Comparison of ENCODE assay signal across 18 cellular contexts in the genomic region with DNA sequence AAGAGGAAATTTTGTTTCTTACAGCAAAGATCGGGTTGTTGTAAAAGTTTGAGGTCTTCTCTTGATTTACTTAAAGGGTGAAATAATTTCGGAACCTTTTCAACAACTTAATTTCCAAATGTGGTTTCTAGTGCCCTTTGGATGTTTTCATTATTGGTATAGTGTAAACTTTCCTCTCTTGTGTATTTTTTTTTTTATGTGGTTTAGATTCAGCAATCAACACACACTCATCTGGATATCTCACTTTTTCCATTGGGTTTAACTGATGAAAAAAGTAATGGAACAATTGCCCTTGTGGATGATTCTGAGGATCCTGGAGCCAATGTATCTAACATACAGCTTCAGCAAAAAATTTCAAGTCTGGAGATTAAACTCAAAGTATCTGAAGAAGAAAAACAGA.
DNase-seq lines count a peak whose midpoint lies in the region; ATAC-seq and TF ChIP-seq lines count a peak whose summit lies in the region.
"Had no signal": no experiment of that assay in that cellular context is flagged by ENCODE, and none has a peak within 500 bp of the region (broad histone marks: within the 10 kb centered on the region; RNA-seq: fewer than 3 reads in every experiment).

No MANE protein-coding gene starts in this region.

- no TSS peak for BruUV-seq in OCI-LY7 (replicated peaks; lab: Mats Ljungman, UMichigan)

- peaks cover 30% of the 10 kb centered on the region for H3K36me3 Mint-ChIP-seq in activated CD4-positive, alpha-beta T cell treated with anti-CD3 and anti-CD28 coated beads for 36 hours (ENCODE audit: low read depth)
- H3K36me3 Mint-ChIP-seq in activated naive CD4-positive, alpha-beta T cell treated with anti-CD3 and anti-CD28 coated beads, Interleukin-2, amount 50 U/mL, for 24 hours = peaks cover 46% of the 10 kb centered on the region
- peaks cover 47% of the 10 kb centered on the region for H3K36me3 Mint-ChIP-seq in activated naive CD8-positive, alpha-beta T cell treated with anti-CD3 and anti-CD28 coated beads for 36 hours
- peaks cover 34% of the 10 kb centered on the region for H3K36me3 Mint-ChIP-seq in progenitor cell of endocrine pancreas (ENCODE audit: insufficient read depth)

- no peak overlapping the region for H2AFZ ChIP-seq in OCI-LY7 (ENCODE audit: low read length)

- peaks cover 11% of the 10 kb centered on the region for H3K4me1 Mint-ChIP-seq in activated CD4-positive, alpha-beta T cell treated with anti-CD3 and anti-CD28 coated beads for 36 hours
- H3K4me1 Mint-ChIP-seq in activated naive CD4-positive, alpha-beta T cell treated with anti-CD3 and anti-CD28 coated beads, Interleukin-2, amount 50 U/mL, for 24 hours = peaks cover 6% of the 10 kb centered on the region
- H3K4me1 Mint-ChIP-seq in activated naive CD8-positive, alpha-beta T cell treated with anti-CD3 and anti-CD28 coated beads for 36 hours = peaks cover 16% of the 10 kb centered on the region
- H3K4me1 Mint-ChIP-seq in progenitor cell of endocrine pancreas (ENCODE audit: low read depth) = peaks cover 12% of the 10 kb centered on the region
- H3K4me1 Mint-ChIP-seq: CD14-positive monocyte had no signal

- no peak overlapping the region for H3K4me3 ChIP-seq in OCI-LY7 (ENCODE audit: low read depth, low read length, poor library complexity, severe bottlenecking)
- H3K4me3 ChIP-seq: BLaER1, GM12878, HAP-1 had no signal

- H3K4me3 Mint-ChIP-seq in activated CD4-positive, alpha-beta T cell treated with anti-CD3 and anti-CD28 coated beads for 36 hours = no peak overlapping the region
- no peak overlapping the region for H3K4me3 Mint-ChIP-seq in activated naive CD4-positive, alpha-beta T cell treated with anti-CD3 and anti-CD28 coated beads, Interleukin-2, amount 50 U/mL, for 24 hours
- H3K4me3 Mint-ChIP-seq in activated naive CD8-positive, alpha-beta T cell treated with anti-CD3 and anti-CD28 coated beads for 36 hours = no peak overlapping the region
- H3K4me3 Mint-ChIP-seq in progenitor cell of endocrine pancreas (ENCODE audit: low read depth) = no peak overlapping the region
- H3K4me3 Mint-ChIP-seq: CD14-positive monocyte; CD4-positive, alpha-beta memory T cell had no signal

- H3K36me3 ChIP-seq in OCI-LY7 (ENCODE audit: insufficient read depth, low read length) = peaks cover 4% of the 10 kb centered on the region
- H3K36me3 ChIP-seq: BLaER1, HAP-1 had no signal

- CTCF ChIA-PET in activated CD4-positive, alpha-beta T cell treated with anti-CD3 and anti-CD28 coated beads for 36 hours (lab: Charles Lee) = no interaction called here
- CTCF ChIA-PET in OCI-LY7 (lab: Charles Lee; ENCODE audit: unreplicated experiment) = no interaction called here

- H3K27ac Mint-ChIP-seq in activated CD4-positive, alpha-beta T cell treated with anti-CD3 and anti-CD28 coated beads for 36 hours = peak overlapping the region; percentile 4
- peak overlapping the region; percentile 37 for H3K27ac Mint-ChIP-seq in activated naive CD4-positive, alpha-beta T cell treated with anti-CD3 and anti-CD28 coated beads, Interleukin-2, amount 50 U/mL, for 24 hours
- H3K27ac Mint-ChIP-seq in activated naive CD8-positive, alpha-beta T cell treated with anti-CD3 and anti-CD28 coated beads for 36 hours = peak overlapping the region; percentile 66
- H3K27ac Mint-ChIP-seq in progenitor cell of endocrine pancreas = peak overlapping the region; percentile 13
- H3K27ac Mint-ChIP-seq: CD14-positive monocyte; CD4-positive, alpha-beta memory T cell had no signal

- POLR2A ChIA-PET in activated CD4-positive, alpha-beta T cell treated with anti-CD3 and anti-CD28 coated beads for 36 hours (lab: Charles Lee) = no interaction called here
- POLR2A ChIA-PET in OCI-LY7 (lab: Charles Lee) = no interaction called here

- DNase-seq in activated CD4-positive, alpha-beta T cell treated with anti-CD3 and anti-CD28 coated beads for 36 hours = no peak
- DNase-seq in activated CD4-positive, alpha-beta T cell treated with anti-CD3 and anti-CD28 coated beads for 48 hours = no peak
- DNase-seq in activated naive CD4-positive, alpha-beta T cell treated with anti-CD3 and anti-CD28 coated beads, Interleukin-2, amount 50 U/mL, for 16 hours = no peak
- DNase-seq in activated naive CD8-positive, alpha-beta T cell treated with anti-CD3 and anti-CD28 coated beads for 36 hours = no peak
- DNase-seq in progenitor cell of endocrine pancreas (ENCODE audit: low spot score, unreplicated experiment) = no peak
- no peak for DNase-seq in NCI-H1105 (lab: John Stamatoyannopoulos, UW)
- no peak for DNase-seq in OCI-LY7 (ENCODE audit: low spot score)
- DNase-seq: CD4-positive, alpha-beta memory T cell; DMS53; DND-41; EL had no signal

- no peaks in the 10 kb centered on the region for H3K9me3 Mint-ChIP-seq in activated CD4-positive, alpha-beta T cell treated with anti-CD3 and anti-CD28 coated beads for 36 hours (ENCODE audit: low read depth)
- H3K9me3 Mint-ChIP-seq in activated naive CD4-positive, alpha-beta T cell treated with anti-CD3 and anti-CD28 coated beads, Interleukin-2, amount 50 U/mL, for 24 hours = no peaks in the 10 kb centered on the region
- H3K9me3 Mint-ChIP-seq in activated naive CD8-positive, alpha-beta T cell treated with anti-CD3 and anti-CD28 coated beads for 36 hours = no peaks in the 10 kb centered on the region
- peaks cover 6% of the 10 kb centered on the region for H3K9me3 Mint-ChIP-seq in progenitor cell of endocrine pancreas (ENCODE audit: low read depth)
- H3K9me3 Mint-ChIP-seq: CD4-positive, alpha-beta memory T cell had no signal

- ATAC-seq in activated CD4-positive, alpha-beta T cell treated with anti-CD3 and anti-CD28 coated beads for 36 hours = no peak
- ATAC-seq: GM12878, HepG2 had no signal

- H4K20me1 ChIP-seq in OCI-LY7 (ENCODE audit: insufficient read depth, low read length) = no peaks in the 10 kb centered on the region
- H4K20me1 ChIP-seq: BLaER1 had no signal

- H3K27ac ChIP-seq in OCI-LY7 (ENCODE audit: low read depth, low read length, poor library complexity, severe bottlenecking) = no peak overlapping the region
- H3K27ac ChIP-seq: 22Rv1, BLaER1 had no signal

- H3K79me2 ChIP-seq in OCI-LY7 (ENCODE audit: insufficient read depth, low read depth, low read length) = no peaks in the 10 kb centered on the region

- H3K9me3 ChIP-seq in OCI-LY7 (ENCODE audit: low read length) = no peaks in the 10 kb centered on the region
- H3K9me3 ChIP-seq: BLaER1, HAP-1 had no signal

- H3K9me2 ChIP-seq in OCI-LY7 (ENCODE audit: insufficient read depth, low read length) = no peaks in the 10 kb centered on the region

- no peaks in the 10 kb centered on the region for H3K27me3 Mint-ChIP-seq in activated CD4-positive, alpha-beta T cell treated with anti-CD3 and anti-CD28 coated beads for 36 hours
- no peaks in the 10 kb centered on the region for H3K27me3 Mint-ChIP-seq in activated naive CD4-positive, alpha-beta T cell treated with anti-CD3 and anti-CD28 coated beads, Interleukin-2, amount 50 U/mL, for 24 hours
- H3K27me3 Mint-ChIP-seq in activated naive CD8-positive, alpha-beta T cell treated with anti-CD3 and anti-CD28 coated beads for 36 hours = no peaks in the 10 kb centered on the region
- no peaks in the 10 kb centered on the region for H3K27me3 Mint-ChIP-seq in progenitor cell of endocrine pancreas
- H3K27me3 Mint-ChIP-seq: CD4-positive, alpha-beta memory T cell had no signal

- intact Hi-C loops in activated CD4-positive, alpha-beta T cell treated with anti-CD3 and anti-CD28 coated beads for 36 hours (cut with DNase I, micrococcal nuclease) = no loop called here
- intact Hi-C loops in OCI-LY7 (cut with micrococcal nuclease; ENCODE audit: unreplicated experiment) = no loop called here

- no peaks in the 10 kb centered on the region for H3K4me1 ChIP-seq in OCI-LY7 (ENCODE audit: insufficient read depth, low read length, poor library complexity, severe bottlenecking)
- H3K4me1 ChIP-seq: BLaER1, HAP-1 had no signal

- H3K4me2 ChIP-seq in OCI-LY7 (ENCODE audit: low read length) = no peak overlapping the region
- H3K4me2 ChIP-seq: BLaER1 had no signal

- no peak for TF ChIP-seq CTCF in progenitor cell of endocrine pancreas (IDR thresholded peaks at IDR 0.05; ENCODE audit: unreplicated experiment)
- no peak for TF ChIP-seq CTCF in OCI-LY7 (conservative IDR thresholded peaks at IDR 0.05; ENCODE audit: low read length)

Comparison
In these comparisons a context has a peak if more than half of its experiments do, and no peak if none do; other contexts are left out.
1. H3K27ac Mint-ChIP-seq: peak in every context shown above with its lines; median percentile 66 in activated naive CD8-positive, alpha-beta T cell treated with anti-CD3 and anti-CD28 coated beads for 36 hours; 37 in activated naive CD4-positive, alpha-beta T cell treated with anti-CD3 and anti-CD28 coated beads, Interleukin-2, amount 50 U/mL, for 24 hours; 13 in progenitor cell of endocrine pancreas; 4 in activated CD4-positive, alpha-beta T cell treated with anti-CD3 and anti-CD28 coated beads for 36 hours.